In the genomic region with DNA sequence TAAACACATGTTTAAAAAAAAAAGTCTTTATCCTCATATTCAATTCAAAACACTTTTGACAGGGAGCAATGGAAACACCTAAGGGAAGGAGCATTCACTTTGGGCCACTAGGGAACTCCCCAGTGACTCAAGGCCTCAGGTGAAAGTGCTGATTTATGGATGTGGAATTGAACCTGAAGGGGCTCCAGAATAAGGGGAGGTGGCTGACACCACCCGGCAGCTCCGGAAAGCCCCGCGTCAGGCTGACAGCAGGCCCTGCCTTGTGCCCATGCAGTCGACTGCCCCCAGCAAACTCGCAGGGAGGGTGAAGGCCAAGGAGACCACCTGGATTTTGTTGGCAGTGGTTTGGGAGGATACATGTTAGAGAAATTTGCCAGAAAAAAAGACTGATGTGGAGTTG, we compare ENCODE assay signal across 4 cellular contexts.
"Had no signal": no experiment of that assay in that cellular context is flagged by ENCODE, and none has a peak within 500 bp of the region (broad histone marks: within the 10 kb centered on the region; RNA-seq: fewer than 3 reads in every experiment).

No MANE protein-coding gene starts in this region.

- H3K4me3 ChIP-seq: heart right ventricle, suprapubic skin had no signal

- FAIRE-seq: endometrium, kidney had no signal

- H3K9me3 ChIP-seq: heart right ventricle, suprapubic skin had no signal

- H3K27ac ChIP-seq: heart right ventricle, suprapubic skin had no signal

- H3K36me3 ChIP-seq: heart right ventricle, suprapubic skin had no signal

- H3K4me1 ChIP-seq: suprapubic skin had no signal

- H3K27me3 ChIP-seq: heart right ventricle, suprapubic skin had no signal
